Comparison of ENCODE assay signal across 13 cellular contexts in the genomic region with DNA sequence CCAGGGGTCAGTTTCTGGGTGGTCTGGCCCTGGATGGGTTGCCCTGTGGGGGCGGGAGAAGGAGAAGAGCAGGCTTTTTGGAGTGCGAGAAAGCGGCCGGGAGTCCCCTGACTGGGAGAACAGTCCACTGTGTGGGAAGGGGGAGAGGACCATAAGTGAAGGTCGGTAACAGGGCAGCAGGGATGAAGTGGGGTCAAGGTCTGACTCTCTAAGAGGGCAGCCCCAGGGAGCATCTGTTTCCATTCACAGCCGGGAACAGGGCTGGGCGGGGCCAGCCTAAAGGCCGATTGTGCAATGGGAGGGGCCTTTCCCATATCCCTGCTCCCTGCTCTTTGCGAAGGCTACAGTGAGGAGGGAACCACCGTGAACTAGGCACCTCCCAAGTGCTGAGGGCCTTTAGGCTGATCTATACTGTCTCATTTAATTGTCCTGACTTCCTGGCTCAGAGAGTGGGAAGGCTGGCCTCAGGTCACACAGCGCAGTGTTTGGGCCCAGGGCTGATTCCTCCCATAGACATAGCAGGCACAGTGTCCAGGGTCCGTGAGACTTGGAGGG. TPM values are rescaled to one million over a fixed set of nuclear protein-coding genes. Genes with fewer than 3 reads are reported as not detected.
DNase-seq lines count a peak whose midpoint lies in the region; ATAC-seq and TF ChIP-seq lines count a peak whose summit lies in the region.
"Had no signal": no experiment of that assay in that cellular context is flagged by ENCODE, and none has a peak within 500 bp of the region (broad histone marks: within the 10 kb centered on the region; RNA-seq: fewer than 3 reads in every experiment).

No MANE protein-coding gene starts in this region.

- no peaks in the 10 kb centered on the region for H3K9me3 ChIP-seq in lower lobe of right lung
- no peaks in the 10 kb centered on the region for H3K9me3 ChIP-seq in upper lobe of right lung
- H3K9me3 ChIP-seq in BE2C, result no peaks in the 10 kb centered on the region

- H3K36me3 ChIP-seq in lower lobe of right lung, result no peaks in the 10 kb centered on the region
- H3K36me3 ChIP-seq in upper lobe of right lung, result no peaks in the 10 kb centered on the region
- no peaks in the 10 kb centered on the region for H3K36me3 ChIP-seq in BE2C

- H3K4me3 ChIP-seq in lower lobe of right lung (no peak overlapping the region), upper lobe of right lung (no peak overlapping the region), BE2C (ENCODE audit: low read depth, low read length) (no peak overlapping the region)

- H3K27ac ChIP-seq in lower lobe of right lung, result peak overlapping the region; percentile 75
- peak overlapping the region; percentile 65 for H3K27ac ChIP-seq in upper lobe of right lung
- H3K27ac ChIP-seq: 22Rv1 had no signal

- no peaks in the 10 kb centered on the region for H3K27me3 ChIP-seq in lower lobe of right lung (ENCODE audit: low read depth)
- H3K27me3 ChIP-seq in upper lobe of right lung, result no peaks in the 10 kb centered on the region
- peaks cover 4% of the 10 kb centered on the region for H3K27me3 ChIP-seq in BE2C

- no peak for TF ChIP-seq CTCF in lower lobe of right lung (IDR thresholded peaks at IDR 0.05)
- no peak for TF ChIP-seq CTCF in upper lobe of right lung (IDR thresholded peaks at IDR 0.05)
- no peak for TF ChIP-seq CTCF in BE2C (IDR thresholded peaks at IDR 0.05; ENCODE audit: low read depth, low read length)

- intact Hi-C loops in lower lobe of right lung (cut with DNase I) (no loop called here), upper lobe of right lung (cut with DNase I) (no loop called here)

- DNase-seq in DMS 273 (lab: John Stamatoyannopoulos, UW; ENCODE audit: unreplicated experiment) (peak; percentile 28), DMS 273 treated with DMSO at 0.1 percent for 48 hours (lab: John Stamatoyannopoulos, UW) (no peak), fibroblast of peridontal ligament (ENCODE audit: extremely low read depth) (peak; percentile 61), lower lobe of right lung (peak; percentile 59), upper lobe of right lung (peak; percentile 73), BE2C (no peak)
- DNase-seq in activated CD4-positive, CD25-positive, alpha-beta regulatory T cell treated with anti-CD3 and anti-CD28 coated beads, Interleukin-2, amount 50 U/mL, for 72 hours, result no peak
- DNase-seq: activated CD4-positive, alpha-beta T cell treated with anti-CD3 and anti-CD28 coated beads, Interleukin-2, amount 10 ng/mL, durations not matched to agents 24 days and 14 days had no signal

- ATAC-seq in lower lobe of right lung, result peak; percentile 74 to 77
- peak; percentile 73 for ATAC-seq in upper lobe of right lung
- ATAC-seq in GM19397 (IDR thresholded peaks at IDR 0.05; ENCODE audit: unreplicated experiment), result no peak
- ATAC-seq: Panc1 had no signal

- H3K4me1 ChIP-seq in lower lobe of right lung (peaks cover 32% of the 10 kb centered on the region), upper lobe of right lung (peaks cover 33% of the 10 kb centered on the region), BE2C (no peaks in the 10 kb centered on the region)

RNA-seq across cellular contexts. Expression of a gene that starts 10.4 kb away (rescaled TPM):
- total RNA-seq in lower lobe of right lung (18.0 TPM), upper lobe of right lung (26.0 TPM)
- polyA plus RNA-seq in BE2C (2012; ENCODE audit: insufficient read depth, insufficient read length, low read depth), result 0.34 TPM
- total RNA-seq: activated CD4-positive, alpha-beta T cell treated with anti-CD3 and anti-CD28 coated beads, Interleukin-2, amount 10 ng/mL, durations not matched to agents 24 days and 14 days; glomerular endothelial cell had no signal

RNA-seq across cellular contexts. Expression of a gene that starts 44.4 kb away (rescaled TPM):
- total RNA-seq in lower lobe of right lung, result not detected
- total RNA-seq in upper lobe of right lung, result not detected
- polyA plus RNA-seq in BE2C (2012; ENCODE audit: insufficient read depth, insufficient read length, low read depth), result 0.17 TPM
- total RNA-seq: activated CD4-positive, alpha-beta T cell treated with anti-CD3 and anti-CD28 coated beads, Interleukin-2, amount 10 ng/mL, durations not matched to agents 24 days and 14 days; glomerular endothelial cell had no signal
- polyA plus RNA-seq: adipose tissue had no signal

Comparison
In these comparisons a context has a peak if more than half of its experiments do, and no peak if none do; other contexts are left out.
1. DNase-seq: peak in DMS 273 (single experiment), fibroblast of peridontal ligament (single experiment), lower lobe of right lung (single experiment) and upper lobe of right lung (single experiment); none in DMS 273 treated with DMSO at 0.1 percent for 48 hours (single experiment), BE2C (single experiment) and activated CD4-positive, CD25-positive, alpha-beta regulatory T cell treated with anti-CD3 and anti-CD28 coated beads, Interleukin-2, amount 50 U/mL, for 72 hours (single experiment).